ENCODE assay signal across 1 cellular context in the genomic region with DNA sequence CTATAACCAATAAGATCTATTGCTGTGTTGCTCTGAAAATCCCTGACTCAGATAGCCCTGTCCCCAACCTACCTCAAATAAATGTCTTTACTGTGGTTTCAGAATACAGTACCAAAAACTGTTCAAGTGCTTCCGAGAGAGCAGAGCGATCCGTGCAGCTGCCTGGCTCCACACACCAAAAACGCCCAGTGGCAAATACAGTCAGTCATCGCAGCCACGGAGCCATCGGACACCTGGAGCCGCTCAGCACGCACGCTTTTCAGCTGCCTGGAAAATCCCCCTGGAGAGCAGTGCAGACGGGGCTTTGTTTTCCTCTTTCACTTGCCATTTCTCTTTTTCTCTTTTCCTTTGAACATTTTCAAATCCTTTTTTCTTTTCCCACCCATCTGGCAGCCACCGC.
TF ChIP-seq lines count a peak whose summit lies in the region.

No MANE protein-coding gene starts in this region.

TF ChIP-seq in HepG2, 621 proteins besides CTCF, POLR2A, EP300 and RAD21 (continued from another document):
- TF ChIP-seq ZNF75D (CRISPR knock-in tag; IDR thresholded peaks at IDR 0.05; ENCODE audit: borderline replicate concordance) (no peak), ZNF451 (CRISPR knock-in tag; IDR thresholded peaks at IDR 0.05) (no peak), ESRRA (CRISPR knock-in tag; IDR thresholded peaks at IDR 0.05; ENCODE audit: low read depth) (no peak), ZNF879 (CRISPR knock-in tag; IDR thresholded peaks at IDR 0.05) (no peak), KDM4B (CRISPR knock-in tag; IDR thresholded peaks at IDR 0.05) (no peak), GTF3A (CRISPR knock-in tag; conservative IDR thresholded peaks at IDR 0.05) (no peak), ZSCAN25 (CRISPR knock-in tag; IDR thresholded peaks at IDR 0.05) (no peak)
- TF ChIP-seq, protein P1, sequence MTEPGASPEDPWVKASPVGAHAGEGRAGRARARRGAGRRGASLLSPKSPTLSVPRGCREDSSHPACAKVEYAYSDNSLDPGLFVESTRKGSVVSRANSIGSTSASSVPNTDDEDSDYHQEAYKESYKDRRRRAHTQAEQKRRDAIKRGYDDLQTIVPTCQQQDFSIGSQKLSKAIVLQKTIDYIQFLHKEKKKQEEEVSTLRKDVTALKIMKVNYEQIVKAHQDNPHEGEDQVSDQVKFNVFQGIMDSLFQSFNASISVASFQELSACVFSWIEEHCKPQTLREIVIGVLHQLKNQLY (CRISPR knock-in tag; IDR thresholded peaks at IDR 0.05): no peak
